ENCODE assay signal across 11 cellular contexts in the genomic region with DNA sequence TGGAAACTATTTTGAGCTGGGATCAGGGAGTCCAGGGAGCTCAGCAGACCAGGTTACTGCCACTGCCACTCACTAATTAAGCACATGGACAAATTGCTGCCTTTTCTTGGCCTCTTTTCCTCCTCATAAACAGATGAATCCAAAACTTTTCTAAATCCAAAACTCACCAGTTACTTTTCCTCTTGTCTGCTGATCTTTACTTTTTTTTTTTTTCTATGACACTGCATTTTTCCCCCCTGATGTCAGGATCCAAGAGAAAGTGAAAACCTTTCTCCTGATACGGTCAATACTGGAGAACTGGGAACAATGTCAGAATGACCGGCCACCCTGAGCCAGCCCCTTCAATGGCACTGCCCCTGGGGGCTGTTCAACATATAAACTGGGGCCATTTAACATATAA.
DNase-seq lines count a peak whose midpoint lies in the region; ATAC-seq, FAIRE-seq and TF ChIP-seq lines count a peak whose summit lies in the region.
"Had no signal": no experiment of that assay in that cellular context is flagged by ENCODE, and none has a peak within 500 bp of the region (broad histone marks: within the 10 kb centered on the region; RNA-seq: fewer than 3 reads in every experiment).

No MANE protein-coding gene starts in this region.

- POLR2A ChIA-PET in A549 (lab: Yijun Ruan, JAX) = no interaction called here
- POLR2A ChIA-PET in CD4-positive, alpha-beta T cell (lab: Charles Lee) = no interaction called here

- H3K36me3 Mint-ChIP-seq in CD4-positive, alpha-beta T cell (ENCODE audit: low read depth) = no peaks in the 10 kb centered on the region
- H3K36me3 Mint-ChIP-seq: natural killer cell treated with Interleukin-12 subunit alpha and Interleukin-12 subunit beta and Interleukin-15 and Interleukin-18, amount 100 ng/mL, for 72 hours had no signal

- CTCF ChIA-PET in A549 (lab: Yijun Ruan, JAX) = interaction anchor here (0.6 kb wide), 1 partner anchor 95 kb away, joined by 3 read pairs; no protein-coding TSS in a partner anchor
- CTCF ChIA-PET in CD4-positive, alpha-beta T cell (lab: Charles Lee) = interaction anchor here (0.6 kb wide), 1 partner anchor 1602 kb away, joined by 3 read pairs; no protein-coding TSS in a partner anchor

- no peak for TF ChIP-seq RAD21 in A549 (conservative IDR thresholded peaks at IDR 0.05 in 1 of 2, IDR thresholded peaks at IDR 0.05 in 1 of 2)

- peaks cover 25% of the 10 kb centered on the region for H3K27me3 Mint-ChIP-seq in CD4-positive, alpha-beta T cell

- H3K4me3 ChIP-seq in A549 = no peak overlapping the region
- no peak overlapping the region for H3K4me3 ChIP-seq in fibroblast of the aortic adventitia (ENCODE audit: low read depth, low read length)
- peak overlapping the region; percentile 55 for H3K4me3 ChIP-seq in osteoblast (ENCODE audit: insufficient read depth, low read length)

- peak overlapping the region; percentile 20 to 38; a peak in 4 of 6 replicates for H3K27ac ChIP-seq in A549
- peak overlapping the region; percentile 96 for H3K27ac ChIP-seq in osteoblast (ENCODE audit: low read depth, low read length)
- H3K27ac ChIP-seq in CD4-positive, alpha-beta T cell (ENCODE audit: low read depth, low read length) = no peak overlapping the region

- H3K4me1 ChIP-seq in A549 (peaks cover 6% of the 10 kb centered on the region; the same call in 1 of the 3 replicates), osteoblast (ENCODE audit: insufficient read depth, low read length) (peaks cover 23% of the 10 kb centered on the region)

- 0 out of 3 replicates have a peak, but pooled peaks cover 9% of the 10 kb centered on the region for H3K9me3 ChIP-seq in A549
- H3K9me3 ChIP-seq in osteoblast (ENCODE audit: low read depth, low read length) = no peaks in the 10 kb centered on the region
- H3K9me3 ChIP-seq in CD4-positive, alpha-beta T cell (ENCODE audit: control insufficient read depth, low read length) = peaks cover 6% of the 10 kb centered on the region

- intact Hi-C loops in CD4-positive, alpha-beta T cell (cut with DNase I, micrococcal nuclease) = no loop called here

- no peak overlapping the region for H3K27ac Mint-ChIP-seq in CD4-positive, alpha-beta T cell
- H3K27ac Mint-ChIP-seq: activated naive CD4-positive, alpha-beta T cell treated with anti-CD3 and anti-CD28 coated beads, Interleukin-2, amount 50 U/mL, for 72 hours; natural killer cell treated with Interleukin-12 subunit alpha and Interleukin-12 subunit beta and Interleukin-15 and Interleukin-18, amount 100 ng/mL, for 72 hours had no signal

- peak overlapping the region; percentile 52 for H2AFZ ChIP-seq in osteoblast (ENCODE audit: low read length)

- TF ChIP-seq EP300 in A549 (IDR thresholded peaks at IDR 0.05) = no peak

- no peaks in the 10 kb centered on the region for H4K20me1 ChIP-seq in osteoblast (ENCODE audit: insufficient read depth, low read length)

- ATAC-seq in A549 (no peak), GM19328 (IDR thresholded peaks at IDR 0.05; ENCODE audit: unreplicated experiment) (no peak), GM21515 (IDR thresholded peaks at IDR 0.05; ENCODE audit: unreplicated experiment) (no peak)
- ATAC-seq in CD4-positive, alpha-beta T cell (ENCODE audit: poor library complexity) = no peak
- ATAC-seq: activated naive CD4-positive, alpha-beta T cell treated with anti-CD3 and anti-CD28 coated beads, Interleukin-2, amount 50 U/mL, for 72 hours; natural killer cell treated with Interleukin-12 subunit alpha and Interleukin-12 subunit beta and Interleukin-15 and Interleukin-18, amount 100 ng/mL, for 72 hours had no signal

- DNase-seq in A549 (ENCODE audit: low read depth in 1 of 2, low spot score in 1 of 2) (no peak), RPMI7951 (ENCODE audit: low read depth) (peak; percentile 68), fibroblast of the aortic adventitia (ENCODE audit: low read depth) (peak; percentile 67), osteoblast (ENCODE audit: insufficient read length, low spot score, missing footprints) (peak; percentile 31), activated gamma-delta T cell (lab: John Stamatoyannopoulos, UW) (no peak)
- DNase-seq in CD4-positive, alpha-beta T cell = no peak
- DNase-seq: NCI-H1436 treated with DMSO at 0.1 percent for 48 hours had no signal

- H3K4me2 ChIP-seq in A549 (peak overlapping the region; percentile 14; the same call in 1 of the 3 replicates), osteoblast (ENCODE audit: insufficient read depth, low read length) (peak overlapping the region; percentile 73)

- no peak overlapping the region for H3K4me3 Mint-ChIP-seq in CD4-positive, alpha-beta T cell
- H3K4me3 Mint-ChIP-seq: natural killer cell treated with Interleukin-12 subunit alpha and Interleukin-12 subunit beta and Interleukin-15 and Interleukin-18, amount 100 ng/mL, for 72 hours had no signal

- 88% methylated on average over 2 of the region's 2 CpGs for WGBS in A549 (ENCODE audit: missing lambda C conversion rate)

- H3K27me3 ChIP-seq in osteoblast (ENCODE audit: insufficient read depth, low read length) = no peaks in the 10 kb centered on the region
- peaks cover 7% of the 10 kb centered on the region for H3K27me3 ChIP-seq in CD4-positive, alpha-beta T cell (ENCODE audit: control insufficient read depth, insufficient read depth, low read length)

- H3K4me1 Mint-ChIP-seq in CD4-positive, alpha-beta T cell (ENCODE audit: low read depth) = no peaks in the 10 kb centered on the region

- no peaks in the 10 kb centered on the region for H3K79me2 ChIP-seq in osteoblast (ENCODE audit: insufficient read depth, low read length)

- peaks cover 4% of the 10 kb centered on the region for H3K9me3 Mint-ChIP-seq in CD4-positive, alpha-beta T cell

- FAIRE-seq in A549 (lab: Jason Lieb, UNC) = no peak

- H3K36me3 ChIP-seq in osteoblast (ENCODE audit: insufficient read depth, low read length) = no peaks in the 10 kb centered on the region

- no peak for TF ChIP-seq POLR2A in A549 (IDR thresholded peaks at IDR 0.05; ENCODE audit: low read length)

- no peak for TF ChIP-seq CTCF in A549 (IDR thresholded peaks at IDR 0.05)
- TF ChIP-seq CTCF in fibroblast of the aortic adventitia (IDR thresholded peaks at IDR 0.05; ENCODE audit: insufficient read depth, low read length) = no peak
- no peak for TF ChIP-seq CTCF in osteoblast (IDR thresholded peaks at IDR 0.05; ENCODE audit: extremely low read depth, low read depth, low read length)
- no peak for TF ChIP-seq CTCF in CD4-positive, alpha-beta T cell (IDR thresholded peaks at IDR 0.05)

TF ChIP-seq in A549, 52 proteins besides CTCF, POLR2A, EP300 and RAD21:
- TF ChIP-seq, protein P1, sequence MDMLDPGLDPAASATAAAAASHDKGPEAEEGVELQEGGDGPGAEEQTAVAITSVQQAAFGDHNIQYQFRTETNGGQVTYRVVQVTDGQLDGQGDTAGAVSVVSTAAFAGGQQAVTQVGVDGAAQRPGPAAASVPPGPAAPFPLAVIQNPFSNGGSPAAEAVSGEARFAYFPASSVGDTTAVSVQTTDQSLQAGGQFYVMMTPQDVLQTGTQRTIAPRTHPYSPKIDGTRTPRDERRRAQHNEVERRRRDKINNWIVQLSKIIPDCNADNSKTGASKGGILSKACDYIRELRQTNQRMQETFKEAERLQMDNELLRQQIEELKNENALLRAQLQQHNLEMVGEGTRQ (IDR thresholded peaks at IDR 0.05) = no peak
- no peak for TF ChIP-seq NFE2L2 (conservative IDR thresholded peaks at IDR 0.05; ENCODE audit: low read length)
- no peak for TF ChIP-seq NPAS2 (CRISPR knock-in tag; IDR thresholded peaks at IDR 0.05; ENCODE audit: borderline replicate concordance)
- no peak for TF ChIP-seq ZNF302 (CRISPR knock-in tag; IDR thresholded peaks at IDR 0.05)
- TF ChIP-seq, protein P2, sequence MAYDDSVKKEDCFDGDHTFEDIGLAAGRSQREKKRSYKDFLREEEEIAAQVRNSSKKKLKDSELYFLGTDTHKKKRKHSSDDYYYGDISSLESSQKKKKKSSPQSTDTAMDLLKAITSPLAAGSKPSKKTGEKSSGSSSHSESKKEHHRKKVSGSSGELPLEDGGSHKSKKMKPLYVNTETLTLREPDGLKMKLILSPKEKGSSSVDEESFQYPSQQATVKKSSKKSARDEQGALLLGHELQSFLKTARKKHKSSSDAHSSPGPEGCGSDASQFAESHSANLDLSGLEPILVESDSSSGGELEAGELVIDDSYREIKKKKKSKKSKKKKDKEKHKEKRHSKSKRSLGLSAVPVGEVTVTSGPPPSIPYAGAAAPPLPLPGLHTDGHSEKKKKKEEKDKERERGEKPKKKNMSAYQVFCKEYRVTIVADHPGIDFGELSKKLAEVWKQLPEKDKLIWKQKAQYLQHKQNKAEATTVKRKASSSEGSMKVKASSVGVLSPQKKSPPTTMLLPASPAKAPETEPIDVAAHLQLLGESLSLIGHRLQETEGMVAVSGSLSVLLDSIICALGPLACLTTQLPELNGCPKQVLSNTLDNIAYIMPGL (CRISPR knock-in tag; IDR thresholded peaks at IDR 0.05; ENCODE audit: borderline replicate concordance) = no peak
- no peak for TF ChIP-seq FOXS1 (CRISPR knock-in tag; IDR thresholded peaks at IDR 0.05)
- no peak for TF ChIP-seq NR3C1 (IDR thresholded peaks at IDR 0.05)
- no peak for TF ChIP-seq MYC (IDR thresholded peaks at IDR 0.05; ENCODE audit: borderline replicate concordance, low read length)
- TF ChIP-seq KDM5A (IDR thresholded peaks at IDR 0.05) = no peak
- no peak for TF ChIP-seq TP53 (CRISPR knock-in tag; IDR thresholded peaks at IDR 0.05)
- TF ChIP-seq, protein P3, sequence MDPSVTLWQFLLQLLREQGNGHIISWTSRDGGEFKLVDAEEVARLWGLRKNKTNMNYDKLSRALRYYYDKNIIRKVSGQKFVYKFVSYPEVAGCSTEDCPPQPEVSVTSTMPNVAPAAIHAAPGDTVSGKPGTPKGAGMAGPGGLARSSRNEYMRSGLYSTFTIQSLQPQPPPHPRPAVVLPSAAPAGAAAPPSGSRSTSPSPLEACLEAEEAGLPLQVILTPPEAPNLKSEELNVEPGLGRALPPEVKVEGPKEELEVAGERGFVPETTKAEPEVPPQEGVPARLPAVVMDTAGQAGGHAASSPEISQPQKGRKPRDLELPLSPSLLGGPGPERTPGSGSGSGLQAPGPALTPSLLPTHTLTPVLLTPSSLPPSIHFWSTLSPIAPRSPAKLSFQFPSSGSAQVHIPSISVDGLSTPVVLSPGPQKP (IDR thresholded peaks at IDR 0.05; ENCODE audit: low read depth, low read length) = no peak
- TF ChIP-seq PHF8 (IDR thresholded peaks at IDR 0.05; ENCODE audit: borderline replicate concordance, low read depth) = no peak
- no peak for TF ChIP-seq CHD4 (IDR thresholded peaks at IDR 0.05; ENCODE audit: borderline replicate concordance)

Comparison
In these comparisons a context has a peak if more than half of its experiments do, and no peak if none do; other contexts are left out.
1. DNase-seq: peak in RPMI7951 (single experiment), fibroblast of the aortic adventitia (single experiment) and osteoblast (single experiment); none in A549 (0 of 2), CD4-positive, alpha-beta T cell (0 of 10) and activated gamma-delta T cell (single experiment).